ENCODE assay signal across 7 cellular contexts in genomic region chr11:78045851-78046485, GRCh38. TPM values are rescaled to one million over a fixed set of nuclear protein-coding genes. Genes with fewer than 3 reads are reported as not detected.
DNase-seq lines count a peak whose midpoint lies in the region; ATAC-seq and TF ChIP-seq lines count a peak whose summit lies in the region.

No MANE protein-coding gene starts in this region.

- H3K4me3 ChIP-seq in HL-60 (replicated peaks; ENCODE audit: insufficient read depth, low read length), result 0 out of 2 replicates have a peak overlapping the region, but pooled peaks have one; percentile 4
- H3K4me3 ChIP-seq in endodermal cell (ENCODE audit: low read length), result no peak overlapping the region

- no peak overlapping the region for H3K27ac ChIP-seq in HL-60 (replicated peaks)
- H3K27ac ChIP-seq in endodermal cell (ENCODE audit: low read depth, low read length), result no peak overlapping the region

- peak; percentile 47 to 56 for DNase-seq in HL-60 (ENCODE audit: low read depth in 1 of 2, low spot score in 1 of 2)
- peak; percentile 71 for DNase-seq in NCI-H82 treated with DMSO at 0.1 percent for 48 hours (lab: John Stamatoyannopoulos, UW; ENCODE audit: unreplicated experiment)
- peak; percentile 82 for DNase-seq in activated CD8-positive, alpha-beta memory T cell treated with anti-CD3 and anti-CD28 coated beads, Interleukin-2, amount 50 U/mL, for 4 hours
- DNase-seq in endodermal cell, result peak; percentile 93
- peak; percentile 77 for DNase-seq in middle frontal gyrus (ENCODE audit: extremely low spot score, low spot score)
- DNase-seq in stimulated activated CD8-positive, alpha-beta memory T cell treated with anti-CD3 and anti-CD28 coated beads, Interleukin-2, amount 100 ng/mL, for 48 hours (ENCODE audit: low read depth in 2 of 2), result peak; percentile 67 to 68

- 27 to 53% methylated on average over 6 to 28 of the region's 28 CpGs for WGBS in endodermal cell (ENCODE audit: insufficient coverage in 1 of 2, insufficient read length in 1 of 2), 2 experiments

- TF ChIP-seq POLR2A in GM18505 (IDR thresholded peaks at IDR 0.05; ENCODE audit: borderline replicate concordance, extremely low read depth, insufficient read depth, insufficient read length), result no peak

- peak overlapping the region; percentile 37 for H3K4me3 Mint-ChIP-seq in endodermal cell

- H3K4me1 ChIP-seq in endodermal cell (ENCODE audit: control insufficient read depth, insufficient read depth, low read length), result no peaks in the 10 kb centered on the region

- H3K4me1 Mint-ChIP-seq in endodermal cell, result peaks cover 18% of the 10 kb centered on the region

- H3K27me3 ChIP-seq in HL-60 (ENCODE audit: insufficient read depth, poor library complexity, severe bottlenecking) (no peaks in the 10 kb centered on the region), endodermal cell (ENCODE audit: control insufficient read depth, insufficient read depth, low read length, poor library complexity, severe bottlenecking) (no peaks in the 10 kb centered on the region)

- H3K9ac ChIP-seq in endodermal cell (ENCODE audit: extremely low read depth, low read length, poor library complexity, severe bottlenecking), result no peak overlapping the region

- no peaks in the 10 kb centered on the region for H3K36me3 ChIP-seq in endodermal cell (ENCODE audit: control insufficient read depth, insufficient read depth, low read length)

- peak; percentile 68 for ATAC-seq in GM18505 (IDR thresholded peaks at IDR 0.05; ENCODE audit: unreplicated experiment)

- no peaks in the 10 kb centered on the region for H3K36me3 Mint-ChIP-seq in endodermal cell (ENCODE audit: low read depth)

- no peaks in the 10 kb centered on the region for H3K9me3 Mint-ChIP-seq in endodermal cell

- TF ChIP-seq CTCF in HL-60 (IDR thresholded peaks at IDR 0.05; ENCODE audit: insufficient read depth, low read length), result peak; percentile 96
- TF ChIP-seq CTCF in endodermal cell (conservative IDR thresholded peaks at IDR 0.05), result peak; percentile 99

- peaks cover 10% of the 10 kb centered on the region for H3K27me3 Mint-ChIP-seq in endodermal cell (ENCODE audit: insufficient read depth)

- no peaks in the 10 kb centered on the region for H3K9me3 ChIP-seq in endodermal cell (ENCODE audit: control insufficient read depth, low read length)

- H3K27ac Mint-ChIP-seq in endodermal cell, result peak overlapping the region; percentile 56

RNA-seq across cellular contexts. Expression of gene THRSP, which starts 17.7 kb away (rescaled TPM):
- total RNA-seq in endodermal cell, result not detected
- not detected for polyA plus RNA-seq in endodermal cell (2013, experiment 1 of 2)
- not detected for polyA plus RNA-seq in endodermal cell (2013, experiment 2 of 2)

RNA-seq across cellular contexts. Expression of gene KCTD14, which starts 22.9 kb away (rescaled TPM):
- total RNA-seq in endodermal cell, result 10 to 100 TPM in 1 of 2 donors, 1 to 10 TPM in 1; 8.6 to 12.8 TPM
- 4.2 TPM for polyA plus RNA-seq in endodermal cell (2013, experiment 1 of 2)
- 2.6 TPM for polyA plus RNA-seq in endodermal cell (2013, experiment 2 of 2)

RNA-seq across cellular contexts. Expression of gene NDUFC2, which starts 33.7 kb away (rescaled TPM):
- 100 to 1,000 TPM; 255 to 275 TPM for total RNA-seq in endodermal cell
- polyA plus RNA-seq in endodermal cell (2013, experiment 1 of 2), result 153 TPM
- polyA plus RNA-seq in endodermal cell (2013, experiment 2 of 2), result 147 TPM

RNA-seq across cellular contexts. Expression of gene INTS4, which starts 51.5 kb away (rescaled TPM):
- 10 to 100 TPM; 37.2 to 42.0 TPM for total RNA-seq in endodermal cell
- 38.8 TPM for polyA plus RNA-seq in endodermal cell (2013, experiment 1 of 2)
- polyA plus RNA-seq in endodermal cell (2013, experiment 2 of 2), result 38.8 TPM
